22 cellular contexts compared by ENCODE assay signal in the genomic region with DNA sequence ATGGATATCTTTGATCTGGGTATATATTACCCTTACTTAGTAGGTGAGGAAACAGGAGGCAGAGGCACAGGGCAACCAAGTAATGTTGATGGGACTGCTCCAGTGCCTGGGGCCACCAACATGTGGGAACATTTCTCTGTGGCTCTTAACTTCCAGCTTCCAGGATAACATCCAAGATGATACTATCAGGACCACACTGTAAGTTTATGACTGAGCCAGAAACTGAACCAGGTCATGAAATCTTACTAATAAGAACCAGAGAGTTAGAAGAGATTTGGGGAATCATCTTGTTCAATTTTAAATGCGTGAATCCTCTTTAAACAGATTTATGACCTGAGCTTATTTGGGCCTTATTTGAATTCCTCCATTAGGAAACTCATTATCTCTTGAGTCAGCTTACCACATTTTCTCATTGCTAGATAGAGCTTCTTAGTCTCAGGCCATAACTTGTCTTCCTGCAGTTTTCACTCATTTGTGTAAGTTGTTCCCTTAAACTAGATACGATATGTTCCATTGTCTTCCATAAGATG. TPM values are rescaled to one million over a fixed set of nuclear protein-coding genes. Genes with fewer than 3 reads are reported as not detected.
A peak's percentile ranks its signal among the peaks of the same experiment; 100 is the strongest.
DNase-seq lines count a peak whose midpoint lies in the region; ATAC-seq, FAIRE-seq and TF ChIP-seq lines count a peak whose summit lies in the region.
"Had no signal": no experiment of that assay in that cellular context is flagged by ENCODE, and none has a peak within 500 bp of the region (broad histone marks: within the 10 kb centered on the region; RNA-seq: fewer than 3 reads in every experiment).

No MANE protein-coding gene starts in this region.

- H3K4me3 ChIP-seq in AG09309 (ENCODE audit: control insufficient read depth, low read depth, low read length), result no peak overlapping the region
- H3K4me3 ChIP-seq in SK-N-MC, result no peak overlapping the region
- no peak overlapping the region for H3K4me3 ChIP-seq in keratinocyte (ENCODE audit: control insufficient read depth in 2 of 3, extremely low read depth in 1 of 3, insufficient read depth in 2 of 3, low read depth in 1 of 3, low read length in 3 of 3)
- no peak overlapping the region for H3K4me3 ChIP-seq in gastrocnemius medialis
- H3K4me3 ChIP-seq: BLaER1 treated with 17β-estradiol and CSF1 and Interleukin-3, amounts not matched to agents 10 nM and 100 nM; K562 had no signal

- peak overlapping the region; percentile 8 for H3K4me2 ChIP-seq in keratinocyte (ENCODE audit: control insufficient read depth, extremely low read depth, insufficient read depth, low read depth, low read length)
- H3K4me2 ChIP-seq: BLaER1 treated with 17β-estradiol and CSF1 and Interleukin-3, amounts not matched to agents 10 nM and 100 nM had no signal

- DNase-seq in AG09309 (ENCODE audit: low read depth) (peak; percentile 20), GM04503 (ENCODE audit: low read depth) (peak; percentile 11), SK-N-MC (ENCODE audit: low read depth, low spot score) (no peak), keratinocyte (ENCODE audit: low read depth, low spot score) (no peak), type B pancreatic cell (ENCODE audit: extremely low spot score, unreplicated experiment) (no peak), gastrocnemius medialis (no peak)
- DNase-seq: 8988T; ACHN; Calu3; CD8-positive, alpha-beta T cell; DMS 273 treated with DMSO at 0.1 percent for 48 hours; DMS79; GF-D8; GOT3; H7; IMR-90 had no signal

- peaks cover 18% of the 10 kb centered on the region for H3K4me1 Mint-ChIP-seq in type B pancreatic cell (ENCODE audit: unreplicated experiment)

- no peaks in the 10 kb centered on the region for H3K9me3 Mint-ChIP-seq in type B pancreatic cell
- H3K9me3 Mint-ChIP-seq: CD8-positive, alpha-beta T cell had no signal

- peaks cover 4% of the 10 kb centered on the region for H3K36me3 Mint-ChIP-seq in type B pancreatic cell
- H3K36me3 Mint-ChIP-seq: CD8-positive, alpha-beta T cell had no signal

- H3K79me2 ChIP-seq in keratinocyte (ENCODE audit: control insufficient read depth, insufficient read depth, low read length), result no peaks in the 10 kb centered on the region

- no peak for TF ChIP-seq CTCF in AG09309 (IDR thresholded peaks at IDR 0.05; ENCODE audit: control insufficient read depth, insufficient read depth, low read depth, low read length, missing control alignments)
- TF ChIP-seq CTCF in keratinocyte (optimal IDR thresholded peaks at IDR 0.05 in 1 of 3, IDR thresholded peaks at IDR 0.05 in 1 of 3, conservative IDR thresholded peaks at IDR 0.05 in 1 of 3; ENCODE audit: extremely low read depth in 1 of 3, insufficient read depth in 2 of 3, low read length in 3 of 3), result no peak
- TF ChIP-seq CTCF in type B pancreatic cell (conservative IDR thresholded peaks at IDR 0.05), result no peak
- no peak for TF ChIP-seq CTCF in gastrocnemius medialis (IDR thresholded peaks at IDR 0.05 in 4 of 5, conservative IDR thresholded peaks at IDR 0.05 in 1 of 5)

- H3K27me3 ChIP-seq in keratinocyte (ENCODE audit: control insufficient read depth, extremely low read depth, insufficient read depth, low read length) (no peaks in the 10 kb centered on the region), gastrocnemius medialis (no peaks in the 10 kb centered on the region)
- H3K27me3 ChIP-seq: BLaER1 treated with 17β-estradiol and CSF1 and Interleukin-3, amounts not matched to agents 10 nM and 100 nM had no signal

- TF ChIP-seq POLR2A in gastrocnemius medialis (IDR thresholded peaks at IDR 0.05), result no peak

- H3K4me1 ChIP-seq in keratinocyte (ENCODE audit: control insufficient read depth, extremely low read depth, insufficient read depth, low read length) (peaks cover 37% of the 10 kb centered on the region), gastrocnemius medialis (peaks cover 0 to 7% of the 10 kb centered on the region in 2 donors)

- H3K9ac ChIP-seq in SK-N-MC (ENCODE audit: insufficient read length) (no peak overlapping the region), keratinocyte (ENCODE audit: control insufficient read depth, extremely low read depth, insufficient read depth, low read length) (no peak overlapping the region)
- H3K9ac ChIP-seq: BLaER1 treated with 17β-estradiol and CSF1 and Interleukin-3, amounts not matched to agents 10 nM and 100 nM had no signal

- intact Hi-C loops in gastrocnemius medialis (cut with DNase I; ENCODE audit: low total_unique reads), result no loop called here

- ATAC-seq in GM18511 (IDR thresholded peaks at IDR 0.05; ENCODE audit: unreplicated experiment) (no peak), gastrocnemius medialis (no peak)
- ATAC-seq: CD8-positive, alpha-beta T cell; HCT116; K562 had no signal

- dilution Hi-C loops in keratinocyte (cut with MboI; ENCODE audit: extremely low pct_ligation_motif_present, low sequenced_read_pairs), result no loop called here

- no peak overlapping the region for H2AFZ ChIP-seq in keratinocyte (ENCODE audit: control insufficient read depth, low read length)

- no peak overlapping the region for H3K27ac Mint-ChIP-seq in type B pancreatic cell
- H3K27ac Mint-ChIP-seq: CD8-positive, alpha-beta T cell had no signal

- peak; percentile 83 for FAIRE-seq in keratinocyte (lab: Jason Lieb, UNC)
- FAIRE-seq: GM12891, HTR-8/SVneo, K562 had no signal

- H3K27ac ChIP-seq in SK-N-MC (peak overlapping the region; percentile 72; the same call in 1 of the 2 replicates), keratinocyte (ENCODE audit: control insufficient read depth, insufficient read depth, low read length) (no peak overlapping the region), gastrocnemius medialis (no peak overlapping the region)
- H3K27ac ChIP-seq: BLaER1 treated with 17β-estradiol and CSF1 and Interleukin-3, amounts not matched to agents 10 nM and 100 nM had no signal

- in situ Hi-C loops in gastrocnemius medialis (cut with MboI; ENCODE audit: low sequenced_read_pairs in 4 of 4), result no loop called here

- H3K36me3 ChIP-seq in SK-N-MC (ENCODE audit: insufficient read depth, low read length), result no peaks in the 10 kb centered on the region
- H3K36me3 ChIP-seq in keratinocyte (ENCODE audit: control insufficient read depth in 2 of 2, extremely low read depth in 1 of 2, insufficient read depth in 2 of 2, low read length in 2 of 2), result no peaks in the 10 kb centered on the region
- no peaks in the 10 kb centered on the region for H3K36me3 ChIP-seq in gastrocnemius medialis
- H3K36me3 ChIP-seq: BLaER1 treated with 17β-estradiol and CSF1 and Interleukin-3, amounts not matched to agents 10 nM and 100 nM had no signal

- no peaks in the 10 kb centered on the region for H3K9me1 ChIP-seq in keratinocyte (ENCODE audit: control insufficient read depth, extremely low read depth, insufficient read depth, low read length)

- no peaks in the 10 kb centered on the region for H3K9me3 ChIP-seq in SK-N-MC (ENCODE audit: low read depth, low read length)
- no peaks in the 10 kb centered on the region for H3K9me3 ChIP-seq in keratinocyte (ENCODE audit: control insufficient read depth, low read depth, low read length)
- no peaks in the 10 kb centered on the region for H3K9me3 ChIP-seq in gastrocnemius medialis
- H3K9me3 ChIP-seq: BLaER1 treated with 17β-estradiol and CSF1 and Interleukin-3, amounts not matched to agents 10 nM and 100 nM had no signal

- no peak overlapping the region for H3K4me3 Mint-ChIP-seq in type B pancreatic cell
- H3K4me3 Mint-ChIP-seq: CD8-positive, alpha-beta T cell had no signal

- H4K20me1 ChIP-seq in keratinocyte (ENCODE audit: control insufficient read depth, extremely low read depth, insufficient read depth, low read length), result no peaks in the 10 kb centered on the region
- H4K20me1 ChIP-seq: BLaER1 treated with 17β-estradiol and CSF1 and Interleukin-3, amounts not matched to agents 10 nM and 100 nM had no signal

- H3K27me3 Mint-ChIP-seq in type B pancreatic cell, result peaks cover 3% of the 10 kb centered on the region

RNA-seq across cellular contexts. Expression of a gene that starts 45.0 kb away (rescaled TPM):
- polyA plus RNA-seq in keratinocyte, result 11.9 to 27.1 TPM (median 16.2 TPM) in 3 replicates
- 151 TPM for polyA plus RNA-seq in keratinocyte (2011; ENCODE audit: low read depth)
- 17.7 and 30.9 TPM in 2 replicates for polyA plus RNA-seq in keratinocyte (2011; cell fraction: cytosol; rRNA removed)
- 42.6 and 47.7 TPM in 2 replicates for polyA plus RNA-seq in keratinocyte (2011; cell fraction: nucleus; rRNA removed)
- 16.6 and 82.0 TPM in 2 replicates for polyA plus RNA-seq in keratinocyte (2012; ENCODE audit: low replicate concordance)
- 41.0 to 74.8 TPM (median 46.1 TPM) in 3 replicates for polyA minus RNA-seq in keratinocyte
- polyA minus RNA-seq in keratinocyte (2011; cell fraction: cytosol; rRNA and poly(A)+ RNA removed), result 19.8 TPM
- 53.9 and 89.6 TPM in 2 replicates for polyA minus RNA-seq in keratinocyte (2011; cell fraction: nucleus; rRNA and poly(A)+ RNA removed)
- total RNA-seq in type B pancreatic cell (ENCODE audit: low replicate concordance), result 18.2 and 37.5 TPM in 2 replicates
- 1 to 10 TPM; 1.8 to 2.7 (median 2.2) TPM for total RNA-seq in gastrocnemius medialis
- total RNA-seq: CD8-positive, alpha-beta T cell had no signal
- polyA plus RNA-seq: K562 had no signal

Comparison
In these comparisons a context has a peak if more than half of its experiments do, and no peak if none do; other contexts are left out.
1. DNase-seq: peak in AG09309 (single experiment) and GM04503 (single experiment); none in SK-N-MC (single experiment), keratinocyte (single experiment), type B pancreatic cell (single experiment) and gastrocnemius medialis (0 of 2).